Comparison of ENCODE assay signal across 9 cellular contexts in genomic region chr4:68498413-68499007, GRCh38. TPM values are rescaled to one million over a fixed set of nuclear protein-coding genes. Genes with fewer than 3 reads are reported as not detected.
DNase-seq lines count a peak whose midpoint lies in the region; ATAC-seq lines count a peak whose summit lies in the region.
"Had no signal": no experiment of that assay in that cellular context is flagged by ENCODE, and none has a peak within 500 bp of the region (broad histone marks: within the 10 kb centered on the region; RNA-seq: fewer than 3 reads in every experiment).

No MANE protein-coding gene starts in this region.

- DNase-seq in Ammon's horn (ENCODE audit: low spot score) (peak; percentile 87), NCI-H187 treated with DMSO at 0.1 percent for 48 hours (lab: John Stamatoyannopoulos, UW) (peak; percentile 29), dedifferentiated amniotic fluid mesenchymal stem cell (ENCODE audit: extremely low spot score) (peak; percentile 76), lung microvascular endothelial cell (ENCODE audit: low read depth in 2 of 2) (peak; percentile 68 to 72)
- DNase-seq in stimulated activated CD8-positive, alpha-beta memory T cell treated with anti-CD3 and anti-CD28 coated beads, Interleukin-7, amount 100 ng/mL, for 24 hours (ENCODE audit: low read depth), result peak; percentile 27

- ATAC-seq in GM18519 (IDR thresholded peaks at IDR 0.05; ENCODE audit: low FRiP score, unreplicated experiment) (peak; percentile 79), HG02981 (IDR thresholded peaks at IDR 0.05; ENCODE audit: unreplicated experiment) (peak; percentile 97)
- ATAC-seq in activated CD4-positive, CD25-positive, alpha-beta regulatory T cell treated with anti-CD3 and anti-CD28 coated beads, Interleukin-2, amount 50 U/mL, for 24 hours, result peak; percentile 66 to 86

RNA-seq across cellular contexts. Expression of gene TMPRSS11E, which starts 51.2 kb away (rescaled TPM):
- not detected in 2 replicates for total RNA-seq in lung microvascular endothelial cell
- total RNA-seq: T-helper 1 cell treated with Interleukin-12 subunit alpha and Interleukin-12 subunit beta and Interleukin-4 antibody, amounts not matched to agents 30 ng/mL and 1 ng/mL, for 36 hours had no signal

Comparison
In these comparisons a context has a peak if more than half of its experiments do, and no peak if none do; other contexts are left out.
1. Peak in every context shown above with its lines: DNase-seq and ATAC-seq.
2. DNase-seq: peak in every context shown above with its lines; median percentile 87 in Ammon's horn; 76 in dedifferentiated amniotic fluid mesenchymal stem cell; 70 in lung microvascular endothelial cell; 29 in NCI-H187 treated with DMSO at 0.1 percent for 48 hours; 27 in stimulated activated CD8-positive, alpha-beta memory T cell treated with anti-CD3 and anti-CD28 coated beads, Interleukin-7, amount 100 ng/mL, for 24 hours.